ENCODE assay signal across 1 cellular context in the genomic region with DNA sequence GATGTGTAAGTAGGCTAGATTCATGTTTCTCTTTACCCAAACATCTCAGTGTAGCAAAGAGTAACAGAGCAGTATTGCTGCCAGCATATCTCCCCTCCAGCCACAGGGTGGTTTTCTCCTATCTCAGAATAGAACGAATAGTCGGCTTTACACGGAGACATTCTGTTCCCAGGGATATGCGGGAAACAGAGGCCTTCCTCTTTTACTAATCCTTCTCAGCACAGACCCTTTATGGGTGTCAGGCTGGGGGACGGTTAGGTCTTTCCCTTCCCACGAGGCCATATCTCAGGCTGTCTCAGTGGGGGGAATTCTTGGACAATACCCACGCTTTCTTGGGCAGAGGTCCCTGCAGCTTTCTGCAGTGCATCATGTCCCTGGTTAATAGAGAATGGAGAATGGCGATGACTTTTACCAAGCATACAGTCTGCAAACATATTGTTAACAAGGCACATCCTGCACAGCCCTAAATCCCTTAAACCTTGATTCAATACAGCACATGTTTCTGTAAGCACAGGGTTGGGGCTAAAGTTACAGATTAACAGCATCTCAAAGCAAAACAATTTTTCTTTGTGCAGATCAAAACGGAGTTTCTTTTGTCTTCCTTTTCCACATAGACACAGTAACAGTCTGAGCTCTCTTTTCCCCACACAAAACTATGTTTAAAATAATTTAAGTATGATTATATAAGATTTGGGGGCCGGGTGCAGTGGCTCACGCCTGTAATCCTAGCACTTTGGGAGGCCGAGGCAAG.
TF ChIP-seq lines count a peak whose summit lies in the region.
"Not testable (repeated sequence)": the region's sequence is repeated elsewhere in the genome, so short reads cannot be mapped to it uniquely, and the experiment has no call there.

No MANE protein-coding gene starts in this region.

TF ChIP-seq in HepG2, 621 proteins besides CTCF, POLR2A, EP300 and RAD21 (continued from another document and continues in another):
- TF ChIP-seq, protein P1, sequence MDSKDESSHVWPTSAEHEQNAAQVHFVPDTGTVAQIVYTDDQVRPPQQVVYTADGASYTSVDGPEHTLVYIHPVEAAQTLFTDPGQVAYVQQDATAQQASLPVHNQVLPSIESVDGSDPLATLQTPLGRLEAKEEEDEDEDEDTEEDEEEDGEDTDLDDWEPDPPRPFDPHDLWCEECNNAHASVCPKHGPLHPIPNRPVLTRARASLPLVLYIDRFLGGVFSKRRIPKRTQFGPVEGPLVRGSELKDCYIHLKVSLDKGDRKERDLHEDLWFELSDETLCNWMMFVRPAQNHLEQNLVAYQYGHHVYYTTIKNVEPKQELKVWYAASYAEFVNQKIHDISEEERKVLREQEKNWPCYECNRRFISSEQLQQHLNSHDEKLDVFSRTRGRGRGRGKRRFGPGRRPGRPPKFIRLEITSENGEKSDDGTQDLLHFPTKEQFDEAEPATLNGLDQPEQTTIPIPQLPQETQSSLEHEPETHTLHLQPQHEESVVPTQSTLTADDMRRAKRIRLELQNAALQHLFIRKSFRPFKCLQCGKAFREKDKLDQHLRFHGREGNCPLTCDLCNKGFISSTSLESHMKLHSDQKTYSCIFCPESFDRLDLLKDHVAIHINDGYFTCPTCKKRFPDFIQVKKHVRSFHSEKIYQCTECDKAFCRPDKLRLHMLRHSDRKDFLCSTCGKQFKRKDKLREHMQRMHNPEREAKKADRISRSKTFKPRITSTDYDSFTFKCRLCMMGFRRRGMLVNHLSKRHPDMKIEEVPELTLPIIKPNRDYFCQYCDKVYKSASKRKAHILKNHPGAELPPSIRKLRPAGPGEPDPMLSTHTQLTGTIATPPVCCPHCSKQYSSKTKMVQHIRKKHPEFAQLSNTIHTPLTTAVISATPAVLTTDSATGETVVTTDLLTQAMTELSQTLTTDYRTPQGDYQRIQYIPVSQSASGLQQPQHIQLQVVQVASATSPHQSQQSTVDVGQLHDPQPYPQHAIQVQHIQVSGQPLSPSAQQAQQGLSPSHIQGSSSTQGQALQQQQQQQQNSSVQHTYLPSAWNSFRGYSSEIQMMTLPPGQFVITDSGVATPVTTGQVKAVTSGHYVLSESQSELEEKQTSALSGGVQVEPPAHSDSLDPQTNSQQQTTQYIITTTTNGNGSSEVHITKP (CRISPR knock-in tag; IDR thresholded peaks at IDR 0.05; ENCODE audit: low read depth): peak; percentile 47; the same call in 1 of the 2 replicates
- peak; percentile 19 for TF ChIP-seq SPEN (CRISPR knock-in tag; IDR thresholded peaks at IDR 0.05; ENCODE audit: low read depth)
- TF ChIP-seq ZNF605 (CRISPR knock-in tag; IDR thresholded peaks at IDR 0.05): peak; percentile 32; the same call in 1 of the 2 replicates
- 0 out of 2 replicates have a peak, but pooled peaks have one; percentile 24 for TF ChIP-seq MEF2D (CRISPR knock-in tag; IDR thresholded peaks at IDR 0.05)
- peak; percentile 63 for TF ChIP-seq RBFOX2 (IDR thresholded peaks at IDR 0.05; ENCODE audit: low read depth, low read length)
- TF ChIP-seq, protein P2, sequence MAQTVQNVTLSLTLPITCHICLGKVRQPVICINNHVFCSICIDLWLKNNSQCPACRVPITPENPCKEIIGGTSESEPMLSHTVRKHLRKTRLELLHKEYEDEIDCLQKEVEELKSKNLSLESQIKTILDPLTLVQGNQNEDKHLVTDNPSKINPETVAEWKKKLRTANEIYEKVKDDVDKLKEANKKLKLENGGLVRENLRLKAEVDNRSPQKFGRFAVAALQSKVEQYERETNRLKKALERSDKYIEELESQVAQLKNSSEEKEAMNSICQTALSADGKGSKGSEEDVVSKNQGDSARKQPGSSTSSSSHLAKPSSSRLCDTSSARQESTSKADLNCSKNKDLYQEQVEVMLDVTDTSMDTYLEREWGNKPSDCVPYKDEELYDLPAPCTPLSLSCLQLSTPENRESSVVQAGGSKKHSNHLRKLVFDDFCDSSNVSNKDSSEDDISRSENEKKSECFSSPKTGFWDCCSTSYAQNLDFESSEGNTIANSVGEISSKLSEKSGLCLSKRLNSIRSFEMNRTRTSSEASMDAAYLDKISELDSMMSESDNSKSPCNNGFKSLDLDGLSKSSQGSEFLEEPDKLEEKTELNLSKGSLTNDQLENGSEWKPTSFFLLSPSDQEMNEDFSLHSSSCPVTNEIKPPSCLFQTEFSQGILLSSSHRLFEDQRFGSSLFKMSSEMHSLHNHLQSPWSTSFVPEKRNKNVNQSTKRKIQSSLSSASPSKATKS (CRISPR knock-in tag; IDR thresholded peaks at IDR 0.05): 0 out of 2 replicates have a peak, but pooled peaks have one; percentile 40
- peak; percentile 52; the same call in 1 of the 2 replicates for TF ChIP-seq TCF7 (IDR thresholded peaks at IDR 0.05; ENCODE audit: low read depth)
- peak; percentile 39; the same call in 1 of the 2 replicates for TF ChIP-seq HOXA9 (CRISPR knock-in tag; IDR thresholded peaks at IDR 0.05; ENCODE audit: borderline replicate concordance)
- peak; percentile 51; the same call in 1 of the 2 replicates for TF ChIP-seq POLR2AphosphoS5 (IDR thresholded peaks at IDR 0.05; ENCODE audit: low read depth, low read length)
- peak; percentile 51 for TF ChIP-seq HNF4A (CRISPR knock-in tag; IDR thresholded peaks at IDR 0.05)
- TF ChIP-seq ZNF501 (CRISPR knock-in tag; IDR thresholded peaks at IDR 0.05): 0 out of 2 replicates have a peak, but pooled peaks have one; percentile 57
- TF ChIP-seq FOXK1 (CRISPR knock-in tag; IDR thresholded peaks at IDR 0.05; ENCODE audit: borderline replicate concordance, low read depth): peak; percentile 71
- 0 out of 2 replicates have a peak, but pooled peaks have one; percentile 17 for TF ChIP-seq GABPB1 (CRISPR knock-in tag; IDR thresholded peaks at IDR 0.05)
- TF ChIP-seq, protein P3, sequence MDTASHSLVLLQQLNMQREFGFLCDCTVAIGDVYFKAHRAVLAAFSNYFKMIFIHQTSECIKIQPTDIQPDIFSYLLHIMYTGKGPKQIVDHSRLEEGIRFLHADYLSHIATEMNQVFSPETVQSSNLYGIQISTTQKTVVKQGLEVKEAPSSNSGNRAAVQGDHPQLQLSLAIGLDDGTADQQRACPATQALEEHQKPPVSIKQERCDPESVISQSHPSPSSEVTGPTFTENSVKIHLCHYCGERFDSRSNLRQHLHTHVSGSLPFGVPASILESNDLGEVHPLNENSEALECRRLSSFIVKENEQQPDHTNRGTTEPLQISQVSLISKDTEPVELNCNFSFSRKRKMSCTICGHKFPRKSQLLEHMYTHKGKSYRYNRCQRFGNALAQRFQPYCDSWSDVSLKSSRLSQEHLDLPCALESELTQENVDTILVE (CRISPR knock-in tag; IDR thresholded peaks at IDR 0.05): 0 out of 2 replicates have a peak, but pooled peaks have one; percentile 34
- TF ChIP-seq FOXA1 (IDR thresholded peaks at IDR 0.05); LCORL (IDR thresholded peaks at IDR 0.05); GABPA (IDR thresholded peaks at IDR 0.05; ENCODE audit: low read depth, low read length): not testable (repeated sequence)
- TF ChIP-seq FOXA1 (CRISPR knock-in tag; IDR thresholded peaks at IDR 0.05): peak; percentile 88
- TF ChIP-seq RARA (CRISPR knock-in tag; IDR thresholded peaks at IDR 0.05): peak; percentile 44
- TF ChIP-seq ZC3H4 (CRISPR knock-in tag; IDR thresholded peaks at IDR 0.05; ENCODE audit: borderline replicate concordance): peak; percentile 61; the same call in 1 of the 2 replicates
- TF ChIP-seq, protein P4, sequence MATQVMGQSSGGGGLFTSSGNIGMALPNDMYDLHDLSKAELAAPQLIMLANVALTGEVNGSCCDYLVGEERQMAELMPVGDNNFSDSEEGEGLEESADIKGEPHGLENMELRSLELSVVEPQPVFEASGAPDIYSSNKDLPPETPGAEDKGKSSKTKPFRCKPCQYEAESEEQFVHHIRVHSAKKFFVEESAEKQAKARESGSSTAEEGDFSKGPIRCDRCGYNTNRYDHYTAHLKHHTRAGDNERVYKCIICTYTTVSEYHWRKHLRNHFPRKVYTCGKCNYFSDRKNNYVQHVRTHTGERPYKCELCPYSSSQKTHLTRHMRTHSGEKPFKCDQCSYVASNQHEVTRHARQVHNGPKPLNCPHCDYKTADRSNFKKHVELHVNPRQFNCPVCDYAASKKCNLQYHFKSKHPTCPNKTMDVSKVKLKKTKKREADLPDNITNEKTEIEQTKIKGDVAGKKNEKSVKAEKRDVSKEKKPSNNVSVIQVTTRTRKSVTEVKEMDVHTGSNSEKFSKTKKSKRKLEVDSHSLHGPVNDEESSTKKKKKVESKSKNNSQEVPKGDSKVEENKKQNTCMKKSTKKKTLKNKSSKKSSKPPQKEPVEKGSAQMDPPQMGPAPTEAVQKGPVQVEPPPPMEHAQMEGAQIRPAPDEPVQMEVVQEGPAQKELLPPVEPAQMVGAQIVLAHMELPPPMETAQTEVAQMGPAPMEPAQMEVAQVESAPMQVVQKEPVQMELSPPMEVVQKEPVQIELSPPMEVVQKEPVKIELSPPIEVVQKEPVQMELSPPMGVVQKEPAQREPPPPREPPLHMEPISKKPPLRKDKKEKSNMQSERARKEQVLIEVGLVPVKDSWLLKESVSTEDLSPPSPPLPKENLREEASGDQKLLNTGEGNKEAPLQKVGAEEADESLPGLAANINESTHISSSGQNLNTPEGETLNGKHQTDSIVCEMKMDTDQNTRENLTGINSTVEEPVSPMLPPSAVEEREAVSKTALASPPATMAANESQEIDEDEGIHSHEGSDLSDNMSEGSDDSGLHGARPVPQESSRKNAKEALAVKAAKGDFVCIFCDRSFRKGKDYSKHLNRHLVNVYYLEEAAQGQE (IDR thresholded peaks at IDR 0.05; ENCODE audit: borderline replicate concordance in 1 of 2, low read depth in 1 of 2, low read length in 2 of 2): 0 out of 4 replicates have a peak, but pooled peaks of 1 of the 2 experiments have one; percentile 0
- peak; percentile 88; the same call in 1 of the 2 replicates for TF ChIP-seq ZKSCAN8 (CRISPR knock-in tag; IDR thresholded peaks at IDR 0.05; ENCODE audit: borderline replicate concordance)
- TF ChIP-seq SMYD3 (CRISPR knock-in tag; IDR thresholded peaks at IDR 0.05): peak; percentile 77; the same call in 1 of the 2 replicates
- TF ChIP-seq ARNT2 (CRISPR knock-in tag; IDR thresholded peaks at IDR 0.05; ENCODE audit: low read depth): peak; percentile 80; the same call in 1 of the 2 replicates
- TF ChIP-seq, protein P5, sequence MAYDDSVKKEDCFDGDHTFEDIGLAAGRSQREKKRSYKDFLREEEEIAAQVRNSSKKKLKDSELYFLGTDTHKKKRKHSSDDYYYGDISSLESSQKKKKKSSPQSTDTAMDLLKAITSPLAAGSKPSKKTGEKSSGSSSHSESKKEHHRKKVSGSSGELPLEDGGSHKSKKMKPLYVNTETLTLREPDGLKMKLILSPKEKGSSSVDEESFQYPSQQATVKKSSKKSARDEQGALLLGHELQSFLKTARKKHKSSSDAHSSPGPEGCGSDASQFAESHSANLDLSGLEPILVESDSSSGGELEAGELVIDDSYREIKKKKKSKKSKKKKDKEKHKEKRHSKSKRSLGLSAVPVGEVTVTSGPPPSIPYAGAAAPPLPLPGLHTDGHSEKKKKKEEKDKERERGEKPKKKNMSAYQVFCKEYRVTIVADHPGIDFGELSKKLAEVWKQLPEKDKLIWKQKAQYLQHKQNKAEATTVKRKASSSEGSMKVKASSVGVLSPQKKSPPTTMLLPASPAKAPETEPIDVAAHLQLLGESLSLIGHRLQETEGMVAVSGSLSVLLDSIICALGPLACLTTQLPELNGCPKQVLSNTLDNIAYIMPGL (CRISPR knock-in tag; IDR thresholded peaks at IDR 0.05; ENCODE audit: borderline replicate concordance in 1 of 2, low read depth in 1 of 2): 0 out of 4 replicates have a peak, but pooled peaks of 1 of the 2 experiments have one; percentile 41
- peak; percentile 56; the same call in 1 of the 2 replicates for TF ChIP-seq ZMYM4 (CRISPR knock-in tag; IDR thresholded peaks at IDR 0.05)
- peak; percentile 86 for TF ChIP-seq TARDBP (CRISPR knock-in tag; IDR thresholded peaks at IDR 0.05)
- TF ChIP-seq, protein P6, sequence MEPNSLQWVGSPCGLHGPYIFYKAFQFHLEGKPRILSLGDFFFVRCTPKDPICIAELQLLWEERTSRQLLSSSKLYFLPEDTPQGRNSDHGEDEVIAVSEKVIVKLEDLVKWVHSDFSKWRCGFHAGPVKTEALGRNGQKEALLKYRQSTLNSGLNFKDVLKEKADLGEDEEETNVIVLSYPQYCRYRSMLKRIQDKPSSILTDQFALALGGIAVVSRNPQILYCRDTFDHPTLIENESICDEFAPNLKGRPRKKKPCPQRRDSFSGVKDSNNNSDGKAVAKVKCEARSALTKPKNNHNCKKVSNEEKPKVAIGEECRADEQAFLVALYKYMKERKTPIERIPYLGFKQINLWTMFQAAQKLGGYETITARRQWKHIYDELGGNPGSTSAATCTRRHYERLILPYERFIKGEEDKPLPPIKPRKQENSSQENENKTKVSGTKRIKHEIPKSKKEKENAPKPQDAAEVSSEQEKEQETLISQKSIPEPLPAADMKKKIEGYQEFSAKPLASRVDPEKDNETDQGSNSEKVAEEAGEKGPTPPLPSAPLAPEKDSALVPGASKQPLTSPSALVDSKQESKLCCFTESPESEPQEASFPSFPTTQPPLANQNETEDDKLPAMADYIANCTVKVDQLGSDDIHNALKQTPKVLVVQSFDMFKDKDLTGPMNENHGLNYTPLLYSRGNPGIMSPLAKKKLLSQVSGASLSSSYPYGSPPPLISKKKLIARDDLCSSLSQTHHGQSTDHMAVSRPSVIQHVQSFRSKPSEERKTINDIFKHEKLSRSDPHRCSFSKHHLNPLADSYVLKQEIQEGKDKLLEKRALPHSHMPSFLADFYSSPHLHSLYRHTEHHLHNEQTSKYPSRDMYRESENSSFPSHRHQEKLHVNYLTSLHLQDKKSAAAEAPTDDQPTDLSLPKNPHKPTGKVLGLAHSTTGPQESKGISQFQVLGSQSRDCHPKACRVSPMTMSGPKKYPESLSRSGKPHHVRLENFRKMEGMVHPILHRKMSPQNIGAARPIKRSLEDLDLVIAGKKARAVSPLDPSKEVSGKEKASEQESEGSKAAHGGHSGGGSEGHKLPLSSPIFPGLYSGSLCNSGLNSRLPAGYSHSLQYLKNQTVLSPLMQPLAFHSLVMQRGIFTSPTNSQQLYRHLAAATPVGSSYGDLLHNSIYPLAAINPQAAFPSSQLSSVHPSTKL (CRISPR knock-in tag; IDR thresholded peaks at IDR 0.05): peak; percentile 82
- TF ChIP-seq LCORL (CRISPR knock-in tag; IDR thresholded peaks at IDR 0.05): peak; percentile 57; the same call in 1 of the 2 replicates
- TF ChIP-seq, protein P7, sequence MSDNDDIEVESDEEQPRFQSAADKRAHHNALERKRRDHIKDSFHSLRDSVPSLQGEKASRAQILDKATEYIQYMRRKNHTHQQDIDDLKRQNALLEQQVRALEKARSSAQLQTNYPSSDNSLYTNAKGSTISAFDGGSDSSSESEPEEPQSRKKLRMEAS (IDR thresholded peaks at IDR 0.05): peak; percentile 54
- TF ChIP-seq GABPA (CRISPR knock-in tag; IDR thresholded peaks at IDR 0.05; ENCODE audit: low read depth): 0 out of 2 replicates have a peak, but pooled peaks have one; percentile 31
- TF ChIP-seq, protein P8, sequence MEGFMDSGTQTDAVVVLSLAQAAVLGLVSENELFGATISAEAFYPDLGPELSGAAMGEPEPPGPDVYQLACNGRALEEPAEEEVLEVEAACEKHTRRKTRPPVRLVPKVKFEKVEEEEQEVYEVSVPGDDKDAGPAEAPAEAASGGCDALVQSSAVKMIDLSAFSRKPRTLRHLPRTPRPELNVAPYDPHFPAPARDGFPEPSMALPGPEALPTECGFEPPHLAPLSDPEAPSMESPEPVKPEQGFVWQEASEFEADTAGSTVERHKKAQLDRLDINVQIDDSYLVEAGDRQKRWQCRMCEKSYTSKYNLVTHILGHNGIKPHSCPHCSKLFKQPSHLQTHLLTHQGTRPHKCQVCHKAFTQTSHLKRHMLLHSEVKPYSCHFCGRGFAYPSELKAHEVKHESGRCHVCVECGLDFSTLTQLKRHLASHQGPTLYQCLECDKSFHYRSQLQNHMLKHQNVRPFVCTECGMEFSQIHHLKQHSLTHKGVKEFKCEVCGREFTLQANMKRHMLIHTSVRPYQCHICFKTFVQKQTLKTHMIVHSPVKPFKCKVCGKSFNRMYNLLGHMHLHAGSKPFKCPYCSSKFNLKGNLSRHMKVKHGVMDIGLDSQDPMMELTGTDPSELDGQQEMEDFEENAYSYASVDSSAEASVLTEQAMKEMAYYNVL (CRISPR knock-in tag; IDR thresholded peaks at IDR 0.05; ENCODE audit: borderline replicate concordance): peak; percentile 90
- TF ChIP-seq ZC3H13 (CRISPR knock-in tag; IDR thresholded peaks at IDR 0.05): peak; percentile 46; the same call in 1 of the 2 replicates
- TF ChIP-seq FOXO1 (CRISPR knock-in tag; IDR thresholded peaks at IDR 0.05): peak; percentile 46; the same call in 1 of the 2 replicates
